In the genomic region with DNA sequence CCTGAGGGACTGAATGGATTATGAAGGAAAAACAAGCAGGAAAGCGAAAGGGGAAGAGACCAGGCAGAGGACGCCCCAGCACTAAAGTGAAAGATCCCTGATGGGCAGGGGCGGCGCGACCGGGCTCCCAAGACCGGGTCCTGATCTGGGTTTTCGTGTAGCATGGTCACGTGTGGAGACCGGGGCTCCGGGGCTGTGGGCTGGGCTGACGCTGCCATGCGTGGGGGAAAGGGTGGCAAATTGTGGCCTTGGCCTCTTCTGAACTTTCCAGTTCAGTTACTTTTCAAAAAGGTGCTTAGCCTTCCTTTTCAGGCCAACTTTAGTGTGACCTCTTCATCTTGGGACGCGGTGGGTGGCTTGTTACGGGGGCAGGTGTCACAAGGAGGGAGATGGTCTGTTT, we compare ENCODE assay signal across 27 cellular contexts. TPM values are rescaled to one million over a fixed set of nuclear protein-coding genes. Genes with fewer than 3 reads are reported as not detected.
A peak's percentile ranks its signal among the peaks of the same experiment; 100 is the strongest.
DNase-seq lines count a peak whose midpoint lies in the region; ATAC-seq and TF ChIP-seq lines count a peak whose summit lies in the region.
"Had no signal": no experiment of that assay in that cellular context is flagged by ENCODE, and none has a peak within 500 bp of the region (broad histone marks: within the 10 kb centered on the region; RNA-seq: fewer than 3 reads in every experiment).

No MANE protein-coding gene starts in this region.

- TF ChIP-seq POLR2A in suprapubic skin (IDR thresholded peaks at IDR 0.05), result no peak

- no peaks in the 10 kb centered on the region for H3K27me3 ChIP-seq in WERI-Rb-1 (ENCODE audit: insufficient read depth, low read depth, severe bottlenecking)
- H3K27me3 ChIP-seq in colonic mucosa, result no peaks in the 10 kb centered on the region
- H3K27me3 ChIP-seq in suprapubic skin, result peaks cover 9% of the 10 kb centered on the region
- H3K27me3 ChIP-seq: MG63 had no signal

- H3K27me3 Mint-ChIP-seq in natural killer cell treated with Interleukin-12 subunit alpha and Interleukin-12 subunit beta and Interleukin-15 and Interleukin-18, amount 100 ng/mL, for 72 hours, result peaks cover 0 to 3% of the 10 kb centered on the region in 2 donors
- H3K27me3 Mint-ChIP-seq: stimulated activated naive CD8-positive, alpha-beta T cell treated with anti-CD3 and anti-CD28 coated beads, Interleukin-15, Interleukin-2, amounts not matched to agents 100 ng/mL and 50 ng/mL, for 24 hours had no signal

- ATAC-seq in natural killer cell treated with Interleukin-12 subunit alpha and Interleukin-12 subunit beta and Interleukin-15 and Interleukin-18, amount 100 ng/mL, for 72 hours, result no peak
- ATAC-seq: activated naive CD4-positive, alpha-beta T cell treated with anti-CD3 and anti-CD28 coated beads, Interleukin-2, amount 50 U/mL, for 72 hours; T-cell had no signal

- no peaks in the 10 kb centered on the region for H3K4me1 Mint-ChIP-seq in natural killer cell treated with Interleukin-12 subunit alpha and Interleukin-12 subunit beta and Interleukin-15 and Interleukin-18, amount 100 ng/mL, for 72 hours (ENCODE audit: low read depth in 2 of 2)
- H3K4me1 Mint-ChIP-seq: activated B cell treated with CpG ODN at 0.5 μM for 24 hours, naive B cell, T-cell had no signal

- H3K9ac ChIP-seq in colonic mucosa (ENCODE audit: low read depth in 2 of 2, low read length in 2 of 2), result no peak overlapping the region
- H3K9ac ChIP-seq: KMS-11 had no signal

- intact Hi-C loops in colonic mucosa (cut with DNase I), result no loop called here

- 89% methylated on average over 16 of the region's 16 CpGs for WGBS in suprapubic skin

- no peak for TF ChIP-seq EP300 in suprapubic skin (IDR thresholded peaks at IDR 0.05)

- H3K4me3 ChIP-seq in WERI-Rb-1 (ENCODE audit: low read depth, low read length) (no peak overlapping the region), colonic mucosa (no peak overlapping the region), suprapubic skin (no peak overlapping the region)
- H3K4me3 ChIP-seq: MG63, thoracic aorta had no signal

- no peaks in the 10 kb centered on the region for H3K36me3 ChIP-seq in WERI-Rb-1
- no peaks in the 10 kb centered on the region for H3K36me3 ChIP-seq in colonic mucosa
- no peaks in the 10 kb centered on the region for H3K36me3 ChIP-seq in suprapubic skin
- H3K36me3 ChIP-seq: MG63, thoracic aorta had no signal

- H3K9me3 Mint-ChIP-seq in natural killer cell treated with Interleukin-12 subunit alpha and Interleukin-12 subunit beta and Interleukin-15 and Interleukin-18, amount 100 ng/mL, for 72 hours, result no peaks in the 10 kb centered on the region
- H3K9me3 Mint-ChIP-seq: activated B cell treated with CpG ODN at 0.5 μM for 24 hours had no signal

- H3K4me3 Mint-ChIP-seq in natural killer cell treated with Interleukin-12 subunit alpha and Interleukin-12 subunit beta and Interleukin-15 and Interleukin-18, amount 100 ng/mL, for 72 hours, result no peak overlapping the region
- H3K4me3 Mint-ChIP-seq: activated B cell treated with CpG ODN at 0.5 μM for 24 hours; naive B cell; stimulated activated naive CD8-positive, alpha-beta T cell treated with anti-CD3 and anti-CD28 coated beads, Interleukin-15, Interleukin-2, amounts not matched to agents 100 ng/mL and 50 ng/mL, for 24 hours; T-cell had no signal

- H3K9me3 ChIP-seq in WERI-Rb-1 (ENCODE audit: severe bottlenecking) (peaks cover 4% of the 10 kb centered on the region), colonic mucosa (no peaks in the 10 kb centered on the region), suprapubic skin (no peaks in the 10 kb centered on the region)
- H3K9me3 ChIP-seq: thoracic aorta had no signal

- peaks cover 2% of the 10 kb centered on the region for H3K36me3 Mint-ChIP-seq in natural killer cell treated with Interleukin-12 subunit alpha and Interleukin-12 subunit beta and Interleukin-15 and Interleukin-18, amount 100 ng/mL, for 72 hours
- H3K36me3 Mint-ChIP-seq: T-cell had no signal

- DNase-seq in WERI-Rb-1 (peak; percentile 7), colonic mucosa (peak; percentile 11), suprapubic skin (ENCODE audit: low spot score in 2 of 2) (peak; percentile 49 to 50), putamen (ENCODE audit: low spot score) (no peak), nucleus accumbens (lab: John Stamatoyannopoulos, UW) (no peak)
- peak; percentile 22 for DNase-seq in natural killer cell treated with Interleukin-12 subunit alpha and Interleukin-12 subunit beta and Interleukin-15 and Interleukin-18, amount 100 ng/mL, for 72 hours (ENCODE audit: low spot score)
- DNase-seq in effector CD8-positive, alpha-beta T cell (lab: John Stamatoyannopoulos, UW), result no peak
- DNase-seq: activated B cell treated with CpG ODN at 0.5 μM for 24 hours; activated CD4-positive, alpha-beta T cell treated with anti-CD3 and anti-CD28 coated beads, Interleukin-2, amount 50 U/mL, for 48 hours; activated CD8-positive, alpha-beta memory T cell treated with anti-CD3 and anti-CD28 coated beads, Interleukin-2, amount 50 U/mL, for 4 hours; COR-L47; MG63; midbrain; naive B cell; NCI-H1105 treated with DMSO at 0.1 percent for 48 hours; NCI-H1930; NCI-H524; OCI-M1; retina; small intestine had no signal

- TF ChIP-seq CTCF in WERI-Rb-1 (IDR thresholded peaks at IDR 0.05; ENCODE audit: low read depth, low read length), result no peak
- TF ChIP-seq CTCF in colonic mucosa (IDR thresholded peaks at IDR 0.05), result no peak
- TF ChIP-seq CTCF in suprapubic skin (IDR thresholded peaks at IDR 0.05), result no peak

- H3K27ac ChIP-seq in WERI-Rb-1 (no peak overlapping the region), colonic mucosa (no peak overlapping the region), suprapubic skin (no peak overlapping the region)
- H3K27ac ChIP-seq: C4-2B, KMS-11, thoracic aorta had no signal

- peak overlapping the region in 1 of 2 donors; percentile 46 for H3K27ac Mint-ChIP-seq in natural killer cell treated with Interleukin-12 subunit alpha and Interleukin-12 subunit beta and Interleukin-15 and Interleukin-18, amount 100 ng/mL, for 72 hours
- H3K27ac Mint-ChIP-seq: activated B cell treated with CpG ODN at 0.5 μM for 24 hours; activated naive CD4-positive, alpha-beta T cell treated with anti-CD3 and anti-CD28 coated beads, Interleukin-2, amount 50 U/mL, for 72 hours; activated T-helper 2 cell treated with anti-CD3 and anti-CD28 coated beads, Interferon-gamma antibody, Interleukin-2, Interleukin-4, amounts not matched to agents 10 μg/mL and 5 μg/mL and 100 μg/mL, durations not matched to agents 14 hours and 24 hours and 36 hours; stimulated activated naive CD8-positive, alpha-beta T cell treated with anti-CD3 and anti-CD28 coated beads, Interleukin-15, Interleukin-2, amounts not matched to agents 100 ng/mL and 50 ng/mL, for 24 hours; T-cell had no signal

- H3K4me1 ChIP-seq in colonic mucosa (no peaks in the 10 kb centered on the region), suprapubic skin (no peaks in the 10 kb centered on the region)

RNA-seq across cellular contexts. Expression of gene METRNL, which starts 57.5 kb away (rescaled TPM):
- total RNA-seq in colonic mucosa (10 to 100 TPM; 84.2 to 87.2 TPM), suprapubic skin (100 to 1,000 TPM in 3 of 4 donors, 10 to 100 TPM in 1; 59.1 to 222 (median 155) TPM)
- 100 to 1,000 TPM; 179 to 208 TPM for total RNA-seq in natural killer cell treated with Interleukin-12 subunit alpha and Interleukin-12 subunit beta and Interleukin-15 and Interleukin-18, amount 100 ng/mL, for 72 hours

Comparison
In these comparisons a context has a peak if more than half of its experiments do, and no peak if none do; other contexts are left out.
1. DNase-seq: peak in WERI-Rb-1 (single experiment), colonic mucosa (single experiment), natural killer cell treated with Interleukin-12 subunit alpha and Interleukin-12 subunit beta and Interleukin-15 and Interleukin-18, amount 100 ng/mL, for 72 hours (single experiment) and suprapubic skin (2 of 2); none in effector CD8-positive, alpha-beta T cell (single experiment), putamen (single experiment) and nucleus accumbens (0 of 56).